ENCODE assay signal across 20 cellular contexts in the genomic region with DNA sequence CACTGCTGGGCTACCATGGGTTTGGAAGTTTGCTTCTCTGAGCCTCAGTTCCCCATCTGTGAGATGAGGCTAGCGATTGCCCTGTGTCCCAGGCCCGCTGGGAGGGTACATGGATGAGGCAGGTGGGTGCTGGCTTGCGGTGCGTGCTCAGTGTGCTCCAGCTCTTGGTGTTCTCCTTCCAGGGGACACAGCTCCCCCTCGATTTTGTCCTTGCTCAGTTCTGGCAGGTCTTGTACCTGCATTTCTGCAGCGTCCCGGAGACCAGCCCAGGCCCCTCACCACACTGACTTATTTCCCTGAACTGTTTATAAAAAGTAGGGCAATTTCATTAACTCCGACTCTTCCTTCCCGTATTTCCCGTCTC.
DNase-seq lines count a peak whose midpoint lies in the region; ATAC-seq, FAIRE-seq and TF ChIP-seq lines count a peak whose summit lies in the region.
"Had no signal": no experiment of that assay in that cellular context is flagged by ENCODE, and none has a peak within 500 bp of the region (broad histone marks: within the 10 kb centered on the region; RNA-seq: fewer than 3 reads in every experiment).

No MANE protein-coding gene starts in this region.

- no peaks in the 10 kb centered on the region for H3K9me3 Mint-ChIP-seq in endothelial cell (ENCODE audit: unreplicated experiment)
- H3K9me3 Mint-ChIP-seq: CD4-positive, CD25-positive, alpha-beta regulatory T cell; GM23338 had no signal

- no peak for TF ChIP-seq CTCF in HepG2 (CRISPR knock-in tag; IDR thresholded peaks at IDR 0.05)
- no peak for TF ChIP-seq CTCF in right lobe of liver (IDR thresholded peaks at IDR 0.05)
- no peak for TF ChIP-seq CTCF in sigmoid colon (IDR thresholded peaks at IDR 0.05)
- TF ChIP-seq CTCF in endothelial cell (IDR thresholded peaks at IDR 0.05; ENCODE audit: unreplicated experiment): no peak
- no peak for TF ChIP-seq CTCF in upper lobe of left lung (IDR thresholded peaks at IDR 0.05)
- TF ChIP-seq CTCF in colonic mucosa (IDR thresholded peaks at IDR 0.05): no peak

- WGBS in HepG2 (ENCODE audit: low lambda C conversion rate): 37% methylated on average over 6 of the region's 10 CpGs
- 59% methylated on average over 6 of the region's 10 CpGs for WGBS in right lobe of liver (ENCODE audit: insufficient coverage, low coverage, low lambda C conversion rate, missing lambda C conversion rate)
- WGBS in sigmoid colon, 2 donors: 80 to 82% methylated on average over 10 of the region's 10 CpGs
- 76 to 87% methylated on average over 8 to 10 of the region's 10 CpGs for WGBS in upper lobe of left lung, 2 donors

- POLR2A ChIA-PET in HepG2 (lab: Yijun Ruan, JAX): no interaction called here

- FAIRE-seq in HepG2 (lab: Jason Lieb, UNC) (no peak), urothelium cell line (lab: Jason Lieb, UNC) (peak; percentile 46)
- FAIRE-seq: GM12892, GM18507, H54 had no signal

- intact Hi-C loops in HepG2 (cut with micrococcal nuclease; ENCODE audit: unreplicated experiment) (no loop called here), right lobe of liver (cut with DNase I) (no loop called here), sigmoid colon (cut with DNase I) (no loop called here), colonic mucosa (cut with DNase I) (no loop called here)

- peaks cover 5% of the 10 kb centered on the region for H3K4me1 Mint-ChIP-seq in endothelial cell (ENCODE audit: unreplicated experiment)

- H3K27ac Mint-ChIP-seq in endothelial cell (ENCODE audit: unreplicated experiment): no peak overlapping the region
- H3K27ac Mint-ChIP-seq: GM23338 had no signal

- TF ChIP-seq POLR2A in HepG2 (IDR thresholded peaks at IDR 0.05; ENCODE audit: insufficient read depth in 1 of 2, low read depth in 2 of 2, low read length in 2 of 2): no peak
- no peak for TF ChIP-seq POLR2A in right lobe of liver (IDR thresholded peaks at IDR 0.05)
- TF ChIP-seq POLR2A in sigmoid colon (IDR thresholded peaks at IDR 0.05): no peak
- no peak for TF ChIP-seq POLR2A in upper lobe of left lung (IDR thresholded peaks at IDR 0.05)

- BruUV-seq in HepG2 (replicated peaks; lab: Mats Ljungman, UMichigan): no TSS peak

- H3K36me3 ChIP-seq in HepG2 (replicated peaks in 1 of 2; ENCODE audit: control insufficient read depth in 1 of 2, insufficient read depth in 2 of 2, low read length in 2 of 2): no peaks in the 10 kb centered on the region
- H3K36me3 ChIP-seq in right lobe of liver: no peaks in the 10 kb centered on the region
- H3K36me3 ChIP-seq in sigmoid colon: no peaks in the 10 kb centered on the region
- H3K36me3 ChIP-seq in upper lobe of left lung: no peaks in the 10 kb centered on the region
- no peaks in the 10 kb centered on the region for H3K36me3 ChIP-seq in colonic mucosa
- H3K36me3 ChIP-seq: BE2C had no signal

- H3K27me3 ChIP-seq in HepG2 (ENCODE audit: control insufficient read depth in 1 of 2, insufficient read depth in 2 of 2, low read length in 2 of 2) (peaks cover under 1 to 2% of the 10 kb centered on the region in 2 experiments; a peak in 2 of 5 replicates), right lobe of liver (no peaks in the 10 kb centered on the region), sigmoid colon (no peaks in the 10 kb centered on the region), upper lobe of left lung (no peaks in the 10 kb centered on the region), colonic mucosa (no peaks in the 10 kb centered on the region)
- H3K27me3 ChIP-seq: BE2C had no signal

- H3K9ac ChIP-seq in HepG2 (ENCODE audit: insufficient read depth, low read depth, low read length) (no peak overlapping the region), colonic mucosa (ENCODE audit: low read depth in 2 of 2, low read length in 2 of 2) (no peak overlapping the region)

- no peaks in the 10 kb centered on the region for H4K20me1 ChIP-seq in HepG2 (ENCODE audit: insufficient read depth, low read length)

- H3K4me1 ChIP-seq in HepG2 (ENCODE audit: insufficient read depth, low read length) (peaks cover 16% of the 10 kb centered on the region), right lobe of liver (no peaks in the 10 kb centered on the region), sigmoid colon (peaks cover 0 to 4% (median 4%) of the 10 kb centered on the region in 4 donors), upper lobe of left lung (peaks cover 0 to 4% (median 0%) of the 10 kb centered on the region in 4 donors), colonic mucosa (no peaks in the 10 kb centered on the region)

- H3K36me3 Mint-ChIP-seq in endothelial cell (ENCODE audit: low read depth, unreplicated experiment): no peaks in the 10 kb centered on the region
- H3K36me3 Mint-ChIP-seq: CD4-positive, CD25-positive, alpha-beta regulatory T cell had no signal

- H3K27ac ChIP-seq in HepG2 (ENCODE audit: extremely low read length, insufficient read depth, low read length) (no peak overlapping the region), right lobe of liver (no peak overlapping the region), sigmoid colon (no peak overlapping the region), upper lobe of left lung (no peak overlapping the region), colonic mucosa (no peak overlapping the region)

- TF ChIP-seq RAD21 in HepG2 (CRISPR knock-in tag; IDR thresholded peaks at IDR 0.05): no peak

- no peak for ATAC-seq in HepG2
- ATAC-seq in right lobe of liver: no peak
- ATAC-seq in upper lobe of left lung (ENCODE audit: low FRiP score in 2 of 2): no peak
- ATAC-seq: GM23338 had no signal

- no peak overlapping the region for H3K4me3 Mint-ChIP-seq in endothelial cell (ENCODE audit: unreplicated experiment)
- H3K4me3 Mint-ChIP-seq: CD4-positive, CD25-positive, alpha-beta regulatory T cell; GM23338 had no signal

- H3K27me3 Mint-ChIP-seq in endothelial cell (ENCODE audit: unreplicated experiment): peaks cover 4% of the 10 kb centered on the region
- H3K27me3 Mint-ChIP-seq: CD4-positive, CD25-positive, alpha-beta regulatory T cell had no signal

- H2AFZ ChIP-seq in HepG2 (ENCODE audit: low read length): no peak overlapping the region
- H2AFZ ChIP-seq: GM23338 had no signal

- H3K9me3 ChIP-seq in HepG2 (ENCODE audit: low read length) (no peaks in the 10 kb centered on the region), right lobe of liver (no peaks in the 10 kb centered on the region), sigmoid colon (no peaks in the 10 kb centered on the region), upper lobe of left lung (no peaks in the 10 kb centered on the region), colonic mucosa (no peaks in the 10 kb centered on the region)
- H3K9me3 ChIP-seq: BE2C had no signal

- in situ Hi-C loops in HepG2 (cut with HindIII; ENCODE audit: extremely low pct_ligation_motif_present, low pct_unique_long_range_greater_than_20kb): no loop called here

- H3K79me2 ChIP-seq in HepG2 (ENCODE audit: insufficient read depth, low read length): no peaks in the 10 kb centered on the region

- no peak overlapping the region for H3K4me2 ChIP-seq in HepG2 (ENCODE audit: low read depth, low read length)
- H3K4me2 ChIP-seq: GM23338 had no signal

- no peak for TF ChIP-seq EP300 in HepG2 (IDR thresholded peaks at IDR 0.05; ENCODE audit: low read depth in 2 of 2, low read length in 2 of 2)
- no peak for TF ChIP-seq EP300 in HepG2 (CRISPR knock-in tag; IDR thresholded peaks at IDR 0.05; ENCODE audit: borderline replicate concordance)
- TF ChIP-seq EP300 in sigmoid colon (IDR thresholded peaks at IDR 0.05): no peak
- no peak for TF ChIP-seq EP300 in upper lobe of left lung (IDR thresholded peaks at IDR 0.05)

- DNase-seq in HepG2 (ENCODE audit: low spot score): no peak
- DNase-seq in right lobe of liver: no peak
- peak; percentile 38 for DNase-seq in islet precursor cell
- DNase-seq in sigmoid colon: peak; percentile 57
- no peak for DNase-seq in urothelium cell line (ENCODE audit: low spot score)
- no peak for DNase-seq in endothelial cell (ENCODE audit: low spot score)
- no peak for DNase-seq in upper lobe of left lung
- no peak for DNase-seq in colonic mucosa
- DNase-seq: ACHN; BE2C; C1 segment of cervical spinal cord; CD4-positive, CD25-positive, alpha-beta regulatory T cell; DMS153; DMS79; GDM1; HCEC 1CT had no signal

- H3K4me3 ChIP-seq in HepG2 (replicated peaks in 1 of 3; ENCODE audit: insufficient read depth in 1 of 3, low read depth in 2 of 3, low read length in 3 of 3) (no peak overlapping the region), right lobe of liver (no peak overlapping the region), sigmoid colon (no peak overlapping the region), upper lobe of left lung (no peak overlapping the region), colonic mucosa (no peak overlapping the region)
- H3K4me3 ChIP-seq: GM23338 had no signal

- CTCF ChIA-PET in HepG2 (lab: Yijun Ruan, JAX; ENCODE audit: low intra/inter-chr PET ratio, low total read pairs): no interaction called here

TF ChIP-seq in HepG2, 621 proteins besides CTCF, POLR2A, EP300 and RAD21:
- TF ChIP-seq ZNF768 (CRISPR knock-in tag; IDR thresholded peaks at IDR 0.05) (peak; percentile 29; the same call in 1 of the 2 replicates), KLF13 (CRISPR knock-in tag; IDR thresholded peaks at IDR 0.05) (no peak), ZNF143 (CRISPR knock-in tag; IDR thresholded peaks at IDR 0.05) (no peak)

Comparison
In these comparisons a context has a peak if more than half of its experiments do, and no peak if none do; other contexts are left out.
1. DNase-seq: peak in islet precursor cell (single experiment) and sigmoid colon (single experiment); none in HepG2 (single experiment), right lobe of liver (0 of 3), urothelium cell line (single experiment), endothelial cell (single experiment), upper lobe of left lung (0 of 2) and colonic mucosa (single experiment).